Comparison of ENCODE assay signal across 16 cellular contexts in the genomic region with DNA sequence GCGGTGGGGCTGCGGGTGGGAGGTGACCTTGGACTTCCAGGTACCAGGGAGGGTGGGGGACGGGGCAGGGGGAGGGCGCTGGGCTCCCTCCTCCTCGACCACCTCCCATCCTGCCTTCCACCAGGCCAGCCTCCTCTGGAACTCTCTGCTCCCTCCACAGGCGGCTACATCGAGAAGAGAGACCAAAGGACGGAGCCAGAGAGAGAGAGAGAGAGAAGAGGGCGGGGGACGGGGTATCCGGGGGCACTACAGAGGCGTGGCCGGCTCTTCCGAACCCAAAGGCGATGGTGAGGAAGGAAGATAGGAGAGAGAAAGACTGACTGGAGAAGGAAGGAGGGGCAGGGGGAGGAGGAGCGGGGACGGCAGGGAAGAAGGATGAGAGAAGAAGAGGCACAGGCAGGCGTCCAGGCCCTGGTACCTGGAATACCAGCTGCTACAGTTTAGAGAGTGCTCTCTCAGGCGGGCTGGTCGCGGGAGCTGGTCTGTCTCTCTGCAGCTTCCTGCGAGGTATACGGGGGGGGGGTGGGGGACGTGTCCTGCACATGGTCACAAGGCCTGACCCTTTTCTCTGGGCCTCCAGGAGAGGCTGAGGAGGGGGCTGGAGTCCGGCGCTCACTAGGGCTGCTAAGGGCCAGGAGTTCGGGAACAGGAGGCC. TPM values are rescaled to one million over a fixed set of nuclear protein-coding genes. Genes with fewer than 3 reads are reported as not detected.
A peak's percentile ranks its signal among the peaks of the same experiment; 100 is the strongest.
DNase-seq lines count a peak whose midpoint lies in the region; ATAC-seq, FAIRE-seq and TF ChIP-seq lines count a peak whose summit lies in the region.
"Had no signal": no experiment of that assay in that cellular context is flagged by ENCODE, and none has a peak within 500 bp of the region (broad histone marks: within the 10 kb centered on the region; RNA-seq: fewer than 3 reads in every experiment).

No MANE protein-coding gene starts in this region.

- no peaks in the 10 kb centered on the region for H3F3A ChIP-seq in smooth muscle cell (ENCODE audit: low read depth)

- no peaks in the 10 kb centered on the region for H3K79me2 ChIP-seq in smooth muscle cell (ENCODE audit: low read depth)

- H3K36me3 Mint-ChIP-seq in activated naive CD4-positive, alpha-beta T cell treated with anti-CD3 and anti-CD28 coated beads, Interleukin-2, amount 50 U/mL, for 24 hours = peaks cover 5% of the 10 kb centered on the region
- peaks cover 33% of the 10 kb centered on the region for H3K36me3 Mint-ChIP-seq in activated CD4-positive, alpha-beta memory T cell treated with anti-CD3 and anti-CD28 coated beads, Interleukin-2, amount 10 ng/mL, durations not matched to agents 7 days and 5 days (ENCODE audit: low read depth)

- H3K4me3 ChIP-seq in iPS DF 6.9 (ENCODE audit: low read length) (0 out of 2 replicates have a peak overlapping the region, but pooled peaks have one; percentile 2), smooth muscle cell (peak overlapping the region; percentile 23), HAP-1 (no peak overlapping the region)
- H3K4me3 ChIP-seq: prostate gland had no signal

- H3K9ac ChIP-seq in smooth muscle cell (ENCODE audit: low read depth) = no peak overlapping the region
- H3K9ac ChIP-seq: KMS-11 had no signal

- H3K27ac ChIP-seq in iPS DF 6.9 (ENCODE audit: low read length) (no peak overlapping the region), smooth muscle cell (ENCODE audit: low read depth) (no peak overlapping the region)
- H3K27ac ChIP-seq: KMS-11, prostate gland had no signal

- WGBS in iPS DF 6.9 (ENCODE audit: insufficient coverage, insufficient read length) = no CpG with 5 or more reads among the region's 27 CpGs
- 77% methylated on average over 12 of the region's 27 CpGs for WGBS in smooth muscle cell (ENCODE audit: low lambda C conversion rate)

- no peak overlapping the region for H2AFZ ChIP-seq in smooth muscle cell (ENCODE audit: low read depth)

- H3K36me3 ChIP-seq in iPS DF 6.9 (ENCODE audit: control insufficient read depth, insufficient read depth, low read length) = peaks cover 19% of the 10 kb centered on the region
- H3K36me3 ChIP-seq in smooth muscle cell (ENCODE audit: low read depth) = no peaks in the 10 kb centered on the region
- no peaks in the 10 kb centered on the region; the same call in 1 of the 2 replicates for H3K36me3 ChIP-seq in HAP-1 (replicated peaks)
- H3K36me3 ChIP-seq: prostate gland had no signal

- H3K9me3 ChIP-seq in iPS DF 6.9 (ENCODE audit: control insufficient read depth, insufficient read depth, low read length) (no peaks in the 10 kb centered on the region), smooth muscle cell (replicated peaks; ENCODE audit: low read depth) (no peaks in the 10 kb centered on the region), HAP-1 (no peaks in the 10 kb centered on the region)
- H3K9me3 ChIP-seq: prostate gland had no signal

- FAIRE-seq in urothelium cell line (lab: Jason Lieb, UNC) = no peak
- FAIRE-seq: H54, islet of Langerhans had no signal

- H3K4me2 ChIP-seq in smooth muscle cell = peak overlapping the region; percentile 72
- H3K4me2 ChIP-seq: KMS-11 had no signal

- peak overlapping the region; percentile 63 for H3K4me3 Mint-ChIP-seq in activated naive CD4-positive, alpha-beta T cell treated with anti-CD3 and anti-CD28 coated beads, Interleukin-2, amount 50 U/mL, for 24 hours
- peak overlapping the region; percentile 43 for H3K4me3 Mint-ChIP-seq in activated CD4-positive, alpha-beta memory T cell treated with anti-CD3 and anti-CD28 coated beads, Interleukin-2, amount 10 ng/mL, durations not matched to agents 7 days and 5 days

- H3K27ac Mint-ChIP-seq in activated naive CD4-positive, alpha-beta T cell treated with anti-CD3 and anti-CD28 coated beads, Interleukin-2, amount 50 U/mL, for 24 hours = no peak overlapping the region
- H3K27ac Mint-ChIP-seq in activated CD4-positive, alpha-beta memory T cell treated with anti-CD3 and anti-CD28 coated beads, Interleukin-2, amount 10 ng/mL, durations not matched to agents 7 days and 5 days = no peak overlapping the region

- H4K20me1 ChIP-seq in smooth muscle cell (ENCODE audit: low read depth) = no peaks in the 10 kb centered on the region

- H3K27me3 Mint-ChIP-seq in activated naive CD4-positive, alpha-beta T cell treated with anti-CD3 and anti-CD28 coated beads, Interleukin-2, amount 50 U/mL, for 24 hours = no peaks in the 10 kb centered on the region
- H3K27me3 Mint-ChIP-seq in activated CD4-positive, alpha-beta memory T cell treated with anti-CD3 and anti-CD28 coated beads, Interleukin-2, amount 10 ng/mL, durations not matched to agents 7 days and 5 days = no peaks in the 10 kb centered on the region

- TF ChIP-seq CTCF in smooth muscle cell (IDR thresholded peaks at IDR 0.05; ENCODE audit: borderline replicate concordance, insufficient read depth, poor library complexity, severe bottlenecking) = no peak

- CTCF ChIA-PET in activated CD4-positive, alpha-beta memory T cell treated with anti-CD3 and anti-CD28 coated beads, Interleukin-2, amount 10 ng/mL, durations not matched to agents 7 days and 5 days (lab: Charles Lee) = interaction anchor here (0.7 to 1.8 kb wide), 2 partner anchors 9 to 131 kb away, joined by 3 to 5 read pairs; no protein-coding TSS in a partner anchor

- H3K4me1 ChIP-seq in iPS DF 6.9 (ENCODE audit: control insufficient read depth, insufficient read depth, low read length) = no peaks in the 10 kb centered on the region; the same call in 1 of the 2 replicates
- no peaks in the 10 kb centered on the region for H3K4me1 ChIP-seq in smooth muscle cell (ENCODE audit: low read depth)
- H3K4me1 ChIP-seq in HAP-1 = no peaks in the 10 kb centered on the region
- H3K4me1 ChIP-seq: prostate gland had no signal

- DNase-seq in activated naive CD4-positive, alpha-beta T cell (lab: John Stamatoyannopoulos, UW) = no peak
- DNase-seq in activated CD4-positive, alpha-beta memory T cell treated with anti-CD3 and anti-CD28 coated beads, Interleukin-2, amount 10 ng/mL, durations not matched to agents 7 days and 5 days = no peak
- DNase-seq in iPS DF 6.9 (ENCODE audit: low read depth, low spot score) = no peak
- DNase-seq in smooth muscle cell (lab: John Stamatoyannopoulos, UW; ENCODE audit: unreplicated experiment) = no peak
- DNase-seq in urothelium cell line (ENCODE audit: low spot score) = no peak
- no peak for DNase-seq in HAP-1 (ENCODE audit: low spot score in 2 of 2)
- DNase-seq: activated CD8-positive, alpha-beta memory T cell treated with anti-CD3 and anti-CD28 coated beads, Interleukin-2, amount 50 U/mL, for 48 hours; effector CD4-positive, alpha-beta T cell; NCI-H1417 treated with DMSO at 0.1 percent for 48 hours; OCI-M1 had no signal

- no peaks in the 10 kb centered on the region for H3K4me1 Mint-ChIP-seq in activated naive CD4-positive, alpha-beta T cell treated with anti-CD3 and anti-CD28 coated beads, Interleukin-2, amount 50 U/mL, for 24 hours
- H3K4me1 Mint-ChIP-seq in activated CD4-positive, alpha-beta memory T cell treated with anti-CD3 and anti-CD28 coated beads, Interleukin-2, amount 10 ng/mL, durations not matched to agents 7 days and 5 days = peaks cover 12% of the 10 kb centered on the region

- ATAC-seq in HG03565 (IDR thresholded peaks at IDR 0.05; ENCODE audit: unreplicated experiment) = no peak

- POLR2A ChIA-PET in activated CD4-positive, alpha-beta memory T cell treated with anti-CD3 and anti-CD28 coated beads, Interleukin-2, amount 10 ng/mL, durations not matched to agents 7 days and 5 days (lab: Charles Lee) = interaction anchor here (1.3 kb wide), 1 partner anchor 29 kb away, joined by 3 read pairs; no protein-coding TSS in a partner anchor

- H3K9me3 Mint-ChIP-seq in activated naive CD4-positive, alpha-beta T cell treated with anti-CD3 and anti-CD28 coated beads, Interleukin-2, amount 50 U/mL, for 24 hours = no peaks in the 10 kb centered on the region
- no peaks in the 10 kb centered on the region for H3K9me3 Mint-ChIP-seq in activated CD4-positive, alpha-beta memory T cell treated with anti-CD3 and anti-CD28 coated beads, Interleukin-2, amount 10 ng/mL, durations not matched to agents 7 days and 5 days

- in situ Hi-C loops in HAP-1 (cut with MboI; ENCODE audit: low sequenced_read_pairs) = no loop called here

- no peaks in the 10 kb centered on the region for H3K27me3 ChIP-seq in iPS DF 6.9 (ENCODE audit: control insufficient read depth, insufficient read depth, low read length)
- peaks cover 3% of the 10 kb centered on the region for H3K27me3 ChIP-seq in smooth muscle cell (ENCODE audit: low read depth)
- no peaks in the 10 kb centered on the region for H3K27me3 ChIP-seq in HAP-1 (ENCODE audit: low read depth)

RNA-seq across cellular contexts. Expression of a gene that starts 38.0 kb away (rescaled TPM):
- total RNA-seq in activated CD4-positive, alpha-beta memory T cell treated with anti-CD3 and anti-CD28 coated beads, Interleukin-2, amount 10 ng/mL, durations not matched to agents 7 days and 5 days = 10 to 100 TPM; 66.2 to 70.8 TPM
- total RNA-seq in smooth muscle cell = 1.7 and 3.0 TPM in 2 replicates
- 0.82 and 1.8 TPM in 2 replicates for polyA plus RNA-seq in smooth muscle cell

Comparison
In these comparisons a context has a peak if more than half of its experiments do, and no peak if none do; other contexts are left out.
1. RNA of a gene that starts 38.0 kb away (total RNA-seq): 66.2 to 70.8 TPM in activated CD4-positive, alpha-beta memory T cell treated with anti-CD3 and anti-CD28 coated beads, Interleukin-2, amount 10 ng/mL, durations not matched to agents 7 days and 5 days; 1.7 to 3.0 TPM in smooth muscle cell; every median in the first group is over 10 times any median in the second.